Comparison of ENCODE assay signal across 30 cellular contexts in the genomic region with DNA sequence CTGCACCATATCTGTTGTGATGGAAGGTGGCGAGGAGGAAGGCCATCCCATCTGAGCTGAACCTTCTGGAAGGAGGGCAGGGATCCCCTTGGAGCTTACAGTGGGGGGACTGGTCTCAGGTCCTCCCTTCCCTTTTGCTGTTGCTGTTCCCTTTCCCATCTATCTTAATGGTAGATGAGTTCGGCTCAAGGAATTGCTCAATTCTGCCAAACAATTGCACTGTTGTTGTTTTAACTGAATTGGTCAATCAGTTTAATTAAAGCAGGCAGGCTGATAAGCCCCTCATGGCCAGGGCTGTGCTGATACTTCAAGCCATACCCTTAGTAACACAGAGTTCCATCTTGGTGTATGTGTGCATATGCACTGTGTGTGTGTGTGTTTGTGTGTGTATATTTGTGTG.
"Had no signal": no experiment of that assay in that cellular context is flagged by ENCODE, and none has a peak within 500 bp of the region (broad histone marks: within the 10 kb centered on the region; RNA-seq: fewer than 3 reads in every experiment).

No MANE protein-coding gene starts in this region.

- H3K4me1 Mint-ChIP-seq: activated B cell treated with CpG ODN at 0.5 μM for 24 hours; activated T-helper 17 cell treated with anti-CD3 and anti-CD28 coated beads, Interleukin-2, amount 50 U/mL, for 72 hours; T-helper 17 cell had no signal

- H3K36me3 ChIP-seq: brain microvascular endothelial cell, colonic mucosa, gastrocnemius medialis, WERI-Rb-1 had no signal

- H3K4me3 Mint-ChIP-seq: activated B cell treated with CpG ODN at 0.5 μM for 24 hours; activated CD8-positive, alpha-beta T cell treated with anti-CD3 and anti-CD28 coated beads for 36 hours; activated naive CD8-positive, alpha-beta T cell; activated T-cell treated with anti-CD3 and anti-CD28 coated beads, Interleukin-2, amount 50 U/mL, for 4 hours; activated T-helper 17 cell treated with anti-CD3 and anti-CD28 coated beads, Interleukin-2, amount 50 U/mL, for 72 hours; endodermal cell; T-helper 17 cell; T-helper 2 cell treated with Interferon-gamma antibody and Interleukin-4, amounts not matched to agents 5 μg/mL and 100 μg/mL, for 36 hours had no signal

- H3K9me3 Mint-ChIP-seq: activated B cell treated with CpG ODN at 0.5 μM for 24 hours; activated CD8-positive, alpha-beta T cell treated with anti-CD3 and anti-CD28 coated beads for 36 hours; activated T-cell treated with anti-CD3 and anti-CD28 coated beads, Interleukin-2, amount 50 U/mL, for 4 hours; activated T-helper 17 cell treated with anti-CD3 and anti-CD28 coated beads, Interleukin-2, amount 50 U/mL, for 72 hours; endodermal cell; T-helper 2 cell treated with Interferon-gamma antibody and Interleukin-4, amounts not matched to agents 5 μg/mL and 100 μg/mL, for 36 hours had no signal

- ATAC-seq: activated CD4-positive, CD25-positive, alpha-beta regulatory T cell treated with anti-CD3 and anti-CD28 coated beads, Interleukin-2, amount 50 U/mL, for 24 hours; activated CD8-positive, alpha-beta T cell treated with anti-CD3 and anti-CD28 coated beads for 36 hours; activated T-cell treated with anti-CD3 and anti-CD28 coated beads, Interleukin-2, amount 50 U/mL, for 4 hours; activated T-helper 17 cell treated with anti-CD3 and anti-CD28 coated beads, Interleukin-2, amount 50 U/mL, for 72 hours; esophagus mucosa; foreskin keratinocyte; gastrocnemius medialis; T-helper 17 cell had no signal

- H3K36me3 Mint-ChIP-seq: activated naive CD8-positive, alpha-beta T cell had no signal

- H3K9me3 ChIP-seq: colonic mucosa, gastrocnemius medialis had no signal

- H3K27ac ChIP-seq: brain microvascular endothelial cell, colonic mucosa, foreskin keratinocyte, gastrocnemius medialis, WERI-Rb-1 had no signal

- DNase-seq: activated B cell treated with CpG ODN at 0.5 μM for 24 hours; activated CD4-positive, alpha-beta T cell treated with anti-CD3 and anti-CD28 coated beads for 48 hours; activated CD4-positive, alpha-beta T cell treated with anti-CD3 and anti-CD28 coated beads, Interleukin-2, amount 50 U/mL, for 1 hour; activated CD4-positive, alpha-beta T cell treated with anti-CD3 and anti-CD28 coated beads, Interleukin-2, amount 50 U/mL, for 48 hours; activated CD8-positive, alpha-beta memory T cell treated with anti-CD3 and anti-CD28 coated beads for 24 hours; activated CD8-positive, alpha-beta T cell treated with anti-CD3 and anti-CD28 coated beads for 36 hours; activated effector memory CD4-positive, alpha-beta T cell treated with Interleukin-2 at 50 U/mL for 16 hours; activated gamma-delta T cell treated with Interleukin-2 at 50 U/mL for 16 hours; activated naive CD4-positive, alpha-beta T cell treated with anti-CD3 and anti-CD28 coated beads, Interleukin-2, amount 50 U/mL, for 16 hours; activated naive CD4-positive, alpha-beta T cell treated with Interleukin-2 at 50 U/mL for 16 hours; activated T-cell treated with anti-CD3 and anti-CD28 coated beads, Interleukin-2, amount 50 U/mL, for 4 hours; amniotic stem cell; anterior cingulate cortex; brain microvascular endothelial cell; central memory CD4-positive, alpha-beta T cell; cerebellar nuclear complex; colonic mucosa; effector memory CD4-positive, alpha-beta T cell; endodermal cell; foreskin keratinocyte; gastrocnemius medialis; T-helper 1 cell; T-helper 17 cell; T1000; WERI-Rb-1 had no signal

- H3K4me3 ChIP-seq: colonic mucosa, gastrocnemius medialis had no signal

- H3K4me1 ChIP-seq: colonic mucosa, foreskin keratinocyte, gastrocnemius medialis had no signal

- H3K27ac Mint-ChIP-seq: activated B cell treated with CpG ODN at 0.5 μM for 24 hours; activated CD8-positive, alpha-beta T cell treated with anti-CD3 and anti-CD28 coated beads for 36 hours; activated naive CD8-positive, alpha-beta T cell; activated T-helper 17 cell treated with anti-CD3 and anti-CD28 coated beads, Interleukin-2, amount 50 U/mL, for 72 hours; endodermal cell; T-helper 17 cell; T-helper 2 cell treated with Interferon-gamma antibody and Interleukin-4, amounts not matched to agents 5 μg/mL and 100 μg/mL, for 36 hours had no signal
